Comparison of ENCODE assay signal across 13 cellular contexts in the genomic region with DNA sequence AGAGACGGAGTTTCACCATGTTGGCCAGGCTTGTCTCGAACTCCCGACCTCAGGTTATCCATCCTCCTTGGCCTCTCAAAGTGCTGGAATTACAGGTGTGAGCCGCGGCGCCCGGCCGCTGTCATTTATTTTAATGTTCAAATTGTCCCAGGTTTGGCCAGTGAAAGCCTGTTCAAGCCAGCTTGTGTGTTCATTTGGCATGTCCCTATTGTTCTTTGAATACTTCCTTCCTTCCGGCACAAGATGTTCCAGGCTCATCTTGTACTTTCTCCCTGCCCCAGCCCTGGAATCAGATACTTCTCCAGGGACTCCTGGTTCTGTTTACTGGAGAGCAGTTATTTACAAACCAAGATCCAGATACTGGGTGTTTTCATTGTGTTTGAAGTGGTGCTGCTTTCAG. TPM values are rescaled to one million over a fixed set of nuclear protein-coding genes. Genes with fewer than 3 reads are reported as not detected.
DNase-seq lines count a peak whose midpoint lies in the region; ATAC-seq and TF ChIP-seq lines count a peak whose summit lies in the region.
"Had no signal": no experiment of that assay in that cellular context is flagged by ENCODE, and none has a peak within 500 bp of the region (broad histone marks: within the 10 kb centered on the region; RNA-seq: fewer than 3 reads in every experiment).

No MANE protein-coding gene starts in this region.

- H3K4me1 ChIP-seq in transverse colon: peaks cover 0 to 11% (median 3%) of the 10 kb centered on the region in 4 donors
- H3K4me1 ChIP-seq in effector memory CD4-positive, alpha-beta T cell (ENCODE audit: control insufficient read depth, insufficient read depth, low read length, poor library complexity, severe bottlenecking): no peaks in the 10 kb centered on the region

- H3K36me3 Mint-ChIP-seq in activated T-cell treated with anti-CD3 and anti-CD28 coated beads, Interleukin-2, amount 50 U/mL, for 72 hours (ENCODE audit: insufficient read depth in 2 of 2): no peaks in the 10 kb centered on the region
- no peaks in the 10 kb centered on the region for H3K36me3 Mint-ChIP-seq in activated T-cell treated with anti-CD3 and anti-CD28 coated beads, Interleukin-2, amount 50 U/mL, for 24 hours (ENCODE audit: low read depth)

- H3K27me3 ChIP-seq in transverse colon: no peaks in the 10 kb centered on the region
- H3K27me3 ChIP-seq in effector memory CD4-positive, alpha-beta T cell (replicated peaks; ENCODE audit: control insufficient read depth, insufficient read depth, low read length, poor library complexity, severe bottlenecking): no peaks in the 10 kb centered on the region

- 91% methylated on average over 9 of the region's 9 CpGs; no CpG with 5 or more reads in 1 of the 2 donors for WGBS in transverse colon (ENCODE audit: low coverage in 1 of 2), 2 donors

- H3K4me3 ChIP-seq in transverse colon: no peak overlapping the region
- no peak overlapping the region for H3K4me3 ChIP-seq in effector memory CD4-positive, alpha-beta T cell (ENCODE audit: insufficient read depth, low read depth, low read length, poor library complexity, severe bottlenecking)

- DNase-seq in activated T-cell treated with anti-CD3 and anti-CD28 coated beads, Interleukin-2, amount 50 U/mL, for 72 hours: no peak
- DNase-seq in activated T-cell treated with anti-CD3 and anti-CD28 coated beads, Interleukin-2, amount 50 U/mL, for 24 hours: no peak
- no peak for DNase-seq in epithelial cell of prostate (ENCODE audit: low read depth, low spot score)
- DNase-seq in midbrain (lab: John Stamatoyannopoulos, UW): peak; percentile 10
- no peak for DNase-seq in transverse colon
- no peak for DNase-seq in effector memory CD4-positive, alpha-beta T cell
- DNase-seq in NCI-H1105 treated with DMSO at 0.1 percent for 48 hours (lab: John Stamatoyannopoulos, UW): no peak
- DNase-seq: NCI-H1930 had no signal

- ATAC-seq in activated T-cell treated with anti-CD3 and anti-CD28 coated beads, Interleukin-2, amount 50 U/mL, for 72 hours (replicated peaks in 1 of 2): no peak
- ATAC-seq in HG02973 (IDR thresholded peaks at IDR 0.05; ENCODE audit: unreplicated experiment): no peak
- ATAC-seq: activated CD4-positive, CD25-positive, alpha-beta regulatory T cell treated with anti-CD3 and anti-CD28 coated beads, Interleukin-2, amount 50 U/mL, for 24 hours; Panc1 had no signal

- peaks cover 50% of the 10 kb centered on the region for H3K27me3 Mint-ChIP-seq in activated T-cell treated with anti-CD3 and anti-CD28 coated beads, Interleukin-2, amount 50 U/mL, for 72 hours (ENCODE audit: low read depth)
- H3K27me3 Mint-ChIP-seq in activated T-cell treated with anti-CD3 and anti-CD28 coated beads, Interleukin-2, amount 50 U/mL, for 24 hours: peaks cover 63% of the 10 kb centered on the region

- H3K27ac ChIP-seq in epithelial cell of prostate: peak overlapping the region; percentile 80
- H3K27ac ChIP-seq in transverse colon: peak overlapping the region; percentile 96 to 97 (median 96)
- no peak overlapping the region for H3K27ac ChIP-seq in effector memory CD4-positive, alpha-beta T cell (ENCODE audit: insufficient read depth, low read length, poor library complexity, severe bottlenecking)
- H3K27ac ChIP-seq: neutrophil had no signal

- peak; percentile 73 for TF ChIP-seq EP300 in transverse colon (IDR thresholded peaks at IDR 0.05; ENCODE audit: low read depth)

- peaks cover 6% of the 10 kb centered on the region for H3K4me1 Mint-ChIP-seq in activated T-cell treated with anti-CD3 and anti-CD28 coated beads, Interleukin-2, amount 50 U/mL, for 72 hours (ENCODE audit: low read depth)
- H3K4me1 Mint-ChIP-seq in activated T-cell treated with anti-CD3 and anti-CD28 coated beads, Interleukin-2, amount 50 U/mL, for 24 hours (ENCODE audit: low read depth): peaks cover 7% of the 10 kb centered on the region

- intact Hi-C loops in transverse colon (cut with DNase I; ENCODE audit: low total_unique reads): no loop called here

- H3K9me3 Mint-ChIP-seq in activated T-cell treated with anti-CD3 and anti-CD28 coated beads, Interleukin-2, amount 50 U/mL, for 72 hours: no peaks in the 10 kb centered on the region
- H3K9me3 Mint-ChIP-seq in activated T-cell treated with anti-CD3 and anti-CD28 coated beads, Interleukin-2, amount 50 U/mL, for 24 hours: no peaks in the 10 kb centered on the region

- H3K4me3 Mint-ChIP-seq in activated T-cell treated with anti-CD3 and anti-CD28 coated beads, Interleukin-2, amount 50 U/mL, for 72 hours: peak overlapping the region; percentile 29 to 75
- H3K4me3 Mint-ChIP-seq in activated T-cell treated with anti-CD3 and anti-CD28 coated beads, Interleukin-2, amount 50 U/mL, for 24 hours: no peak overlapping the region

- H3K36me3 ChIP-seq in transverse colon: no peaks in the 10 kb centered on the region
- no peaks in the 10 kb centered on the region for H3K36me3 ChIP-seq in effector memory CD4-positive, alpha-beta T cell (ENCODE audit: control insufficient read depth, insufficient read depth, low read length)
- H3K36me3 ChIP-seq: neutrophil had no signal

- in situ Hi-C loops in transverse colon (cut with MboI; ENCODE audit: low pct_ligation_motif_present in 1 of 4, low pct_unique_long_range_greater_than_20kb in 1 of 4, low sequenced_read_pairs in 3 of 4): loop anchor here in 1 of 4 donors (25.0 kb wide), 1 partner anchor 285 kb away; no protein-coding TSS in a partner anchor

- TF ChIP-seq POLR2A in transverse colon (IDR thresholded peaks at IDR 0.05): no peak

- no peak for TF ChIP-seq CTCF in transverse colon (IDR thresholded peaks at IDR 0.05)

- H3K9me3 ChIP-seq in transverse colon: no peaks in the 10 kb centered on the region
- H3K9me3 ChIP-seq in effector memory CD4-positive, alpha-beta T cell (ENCODE audit: control insufficient read depth, low read length): no peaks in the 10 kb centered on the region
- H3K9me3 ChIP-seq: neutrophil had no signal

- no peak overlapping the region for H3K27ac Mint-ChIP-seq in activated T-cell treated with anti-CD3 and anti-CD28 coated beads, Interleukin-2, amount 50 U/mL, for 72 hours
- no peak overlapping the region for H3K27ac Mint-ChIP-seq in activated T-cell treated with anti-CD3 and anti-CD28 coated beads, Interleukin-2, amount 50 U/mL, for 24 hours

RNA-seq across cellular contexts. Expression of gene ZBTB8B, which starts 37.0 kb away (rescaled TPM):
- not detected for total RNA-seq in activated T-cell treated with anti-CD3 and anti-CD28 coated beads, Interleukin-2, amount 50 U/mL, for 72 hours
- total RNA-seq in transverse colon: under 1 TPM in 1 of 4 donors, not detected in 3; under 0.01 TPM
- total RNA-seq: HT-29 had no signal

RNA-seq across cellular contexts. Expression of gene ZBTB8A, which starts 37.4 kb away (rescaled TPM):
- total RNA-seq in activated T-cell treated with anti-CD3 and anti-CD28 coated beads, Interleukin-2, amount 50 U/mL, for 72 hours: 1 to 10 TPM in 1 of 2 donors, under 1 TPM in 1; 0.56 to 1.8 TPM
- 10 to 100 TPM in 1 of 4 donors, 1 to 10 TPM in 3; 2.2 to 21.1 (median 6.6) TPM for total RNA-seq in transverse colon
